ENCODE assay signal across 9 cellular contexts in genomic region chr17:3916013-3916696, GRCh38. TPM values are rescaled to one million over a fixed set of nuclear protein-coding genes. Genes with fewer than 3 reads are reported as not detected.
DNase-seq lines count a peak whose midpoint lies in the region; ATAC-seq, FAIRE-seq and TF ChIP-seq lines count a peak whose summit lies in the region.
"Had no signal": no experiment of that assay in that cellular context is flagged by ENCODE, and none has a peak within 500 bp of the region (broad histone marks: within the 10 kb centered on the region; RNA-seq: fewer than 3 reads in every experiment).

Gene P2RX1, minus strand, starts transcription at chr17:3916465. Its CDS starts 240 bp downstream, at chr17:3916225.

- no peak within 1 kb of the TSS for H3K9ac ChIP-seq in endothelial cell of umbilical vein (replicated peaks; ENCODE audit: extremely low read depth, insufficient read depth, low read length)

- WGBS in small intestine, 3 donors: 59 to 64% (median 60%) methylated on average over 27 of the region's 27 CpGs

- no peaks in the 10 kb centered on the region for H3K79me2 ChIP-seq in endothelial cell of umbilical vein (ENCODE audit: control insufficient read depth, insufficient read depth, low read length)

- dilution Hi-C loops in endothelial cell of umbilical vein (cut with MboI; ENCODE audit: extremely low pct_ligation_motif_present, low sequenced_read_pairs): no loop called here

- H3K4me2 ChIP-seq in endothelial cell of umbilical vein (ENCODE audit: insufficient read depth, low read length): no peak within 1 kb of the TSS

- BruUV-seq in endothelial cell of umbilical vein (replicated peaks; lab: Mats Ljungman, UMichigan): no TSS peak

- POLR2A ChIA-PET in endothelial cell of umbilical vein (lab: Charles Lee): no interaction called here

- H3K36me3 ChIP-seq in endothelial cell of umbilical vein (ENCODE audit: control insufficient read depth in 2 of 2, extremely low read depth in 1 of 2, insufficient read depth in 2 of 2, low read length in 2 of 2) (no peaks in the 10 kb centered on the region), small intestine (ENCODE audit: control insufficient read depth in 2 of 2, insufficient read depth in 2 of 2, low read length in 2 of 2) (no peaks in the 10 kb centered on the region)

- TF ChIP-seq POLR2A in GM18505 (IDR thresholded peaks at IDR 0.05; ENCODE audit: borderline replicate concordance, extremely low read depth, insufficient read depth, insufficient read length): peak; percentile 19
- TF ChIP-seq POLR2A in endothelial cell of umbilical vein (IDR thresholded peaks at IDR 0.05; ENCODE audit: low read depth, low read length): no peak

- H3K27me3 ChIP-seq in endothelial cell of umbilical vein (ENCODE audit: control insufficient read depth in 2 of 2, insufficient read depth in 2 of 2, low read length in 2 of 2): no peaks in the 10 kb centered on the region
- no peaks in the 10 kb centered on the region for H3K27me3 ChIP-seq in small intestine (ENCODE audit: control insufficient read depth in 2 of 2, insufficient read depth in 2 of 2, low read length in 2 of 2)

- H3K9me3 ChIP-seq in endothelial cell of umbilical vein (replicated peaks; ENCODE audit: control insufficient read depth, insufficient read depth, low read length): no peaks in the 10 kb centered on the region
- H3K9me3 ChIP-seq in small intestine (ENCODE audit: control insufficient read depth, low read depth): no peaks in the 10 kb centered on the region

- no peaks in the 10 kb centered on the region for H3K9me1 ChIP-seq in endothelial cell of umbilical vein (replicated peaks; ENCODE audit: control insufficient read depth, extremely low read depth, insufficient read depth, low read length)

- CTCF ChIA-PET in endothelial cell of umbilical vein (lab: Charles Lee): interaction anchor here (0.7 to 2.7 kb wide), 11 partner anchors 15 to 178 kb away, joined by 3 to 26 read pairs (median 4); no protein-coding TSS in a partner anchor

- peaks cover 15% of the 10 kb centered on the region for H3K4me1 ChIP-seq in endothelial cell of umbilical vein (ENCODE audit: control insufficient read depth, extremely low read depth, insufficient read depth, low read length)
- H3K4me1 ChIP-seq in small intestine (ENCODE audit: control insufficient read depth in 2 of 2, insufficient read depth in 1 of 2, low read depth in 1 of 2, low read length in 1 of 2): peaks cover 3 to 8% of the 10 kb centered on the region in 2 donors

- no peak within 1 kb of the TSS for H3K4me3 ChIP-seq in endothelial cell of umbilical vein (replicated peaks in 1 of 3; ENCODE audit: insufficient read depth in 1 of 3, low read depth in 1 of 3, low read length in 3 of 3)
- H3K4me3 ChIP-seq in small intestine (ENCODE audit: low read depth in 1 of 2, low read length in 2 of 2): peak within 1 kb of the TSS in 1 of 2 donors; percentile 6

- DNase-seq in SKM-1 (lab: John Stamatoyannopoulos, UW; ENCODE audit: unreplicated experiment) (peak; percentile 34), endothelial cell of umbilical vein (ENCODE audit: low read depth, low spot score) (no peak), small intestine (peak; percentile 30), epidermal melanocyte (ENCODE audit: insufficient read length, low spot score) (no peak), omental fat pad (ENCODE audit: low spot score) (no peak), SK-N-DZ (ENCODE audit: low spot score) (no peak), COR-L47 (lab: John Stamatoyannopoulos, UW) (no peak)
- DNase-seq: islet precursor cell had no signal

- peak within 1 kb of the TSS; percentile 25 for H2AFZ ChIP-seq in endothelial cell of umbilical vein (ENCODE audit: low read depth, low read length)

- FAIRE-seq in endothelial cell of umbilical vein (lab: Jason Lieb, UNC) (no peak), small intestine (lab: Jason Lieb, UNC) (no peak)

- ATAC-seq in GM18505 (IDR thresholded peaks at IDR 0.05; ENCODE audit: unreplicated experiment) (no peak), omental fat pad (ENCODE audit: low FRiP score) (no peak)

- TF ChIP-seq CTCF in endothelial cell of umbilical vein (IDR thresholded peaks at IDR 0.05; ENCODE audit: extremely low read depth in 1 of 2, insufficient read depth in 1 of 2, low read depth in 1 of 2, low read length in 2 of 2): no peak
- no peak for TF ChIP-seq CTCF in omental fat pad (IDR thresholded peaks at IDR 0.05)

- H3K27ac ChIP-seq in endothelial cell of umbilical vein (ENCODE audit: insufficient read depth, low read depth, low read length) (no peak within 1 kb of the TSS), small intestine (ENCODE audit: low read depth in 1 of 2, low read length in 1 of 2) (peak within 1 kb of the TSS; percentile 21 to 84)

- H4K20me1 ChIP-seq in endothelial cell of umbilical vein (replicated peaks; ENCODE audit: control insufficient read depth, extremely low read depth, insufficient read depth, low read length): no peaks in the 10 kb centered on the region

- intact Hi-C loops in endothelial cell of umbilical vein (cut with micrococcal nuclease): no loop called here

TF ChIP-seq in endothelial cell of umbilical vein, 7 proteins besides CTCF, POLR2A, EP300 and RAD21:
- TF ChIP-seq JUN (IDR thresholded peaks at IDR 0.05; ENCODE audit: borderline replicate concordance, insufficient read depth, insufficient read length, low read depth) (no peak), GATA2 (IDR thresholded peaks at IDR 0.05; ENCODE audit: insufficient read depth, insufficient read length, low read depth, low read length) (no peak), MAX (IDR thresholded peaks at IDR 0.05; ENCODE audit: insufficient read depth, insufficient read length) (no peak), EZH2 (IDR thresholded peaks at IDR 0.05; ENCODE audit: borderline replicate concordance, low read depth, low read length, severe bottlenecking) (no peak), MYC (IDR thresholded peaks at IDR 0.05; ENCODE audit: low read depth, low read length) (no peak), FOS (IDR thresholded peaks at IDR 0.05; ENCODE audit: borderline replicate concordance, insufficient read depth, low read length) (no peak), POLR2AphosphoS5 (IDR thresholded peaks at IDR 0.05; ENCODE audit: insufficient read depth, low read depth, low read length) (no peak)

RNA-seq across cellular contexts. Expression of gene P2RX1, which starts in this region (rescaled TPM):
- not detected in 2 replicates for total RNA-seq in endothelial cell of umbilical vein
- polyA plus RNA-seq in endothelial cell of umbilical vein: 0.05 TPM in 1 of 2 replicates, not detected in the other
- 0.03 TPM in 1 of 2 replicates, not detected in the other for polyA plus RNA-seq in endothelial cell of umbilical vein (2011; cell fraction: cytosol; rRNA removed)
- polyA plus RNA-seq in endothelial cell of umbilical vein (2011; cell fraction: nucleus; rRNA removed): 0.05 and 0.08 TPM in 2 replicates
- polyA plus RNA-seq in endothelial cell of umbilical vein (2012): 0.10 TPM in 1 of 2 replicates, not detected in the other
- 0.17 TPM in 1 of 2 replicates, not detected in the other for polyA minus RNA-seq in endothelial cell of umbilical vein
- polyA minus RNA-seq in endothelial cell of umbilical vein (2011; cell fraction: cytosol; rRNA and poly(A)+ RNA removed): not detected
- polyA minus RNA-seq in endothelial cell of umbilical vein (2011; cell fraction: nucleus; rRNA and poly(A)+ RNA removed): not detected in 2 replicates
- 1 to 10 TPM in 2 of 3 donors, not detected in 1; 2.2 to 3.2 TPM for polyA plus RNA-seq in small intestine
- 1 to 10 TPM; 1.1 to 4.7 (median 2.7) TPM for total RNA-seq in omental fat pad
- polyA plus RNA-seq in SK-N-DZ (2014; cell fraction: cytosol; rRNA removed): not detected in 2 replicates
- polyA plus RNA-seq in SK-N-DZ (2014; cell fraction: nucleus; rRNA removed): 0.05 and 0.23 TPM in 2 replicates

Comparison
In these comparisons a context has a peak if more than half of its experiments do, and no peak if none do; other contexts are left out.
1. DNase-seq: peak in SKM-1 (single experiment) and small intestine (single experiment); none in endothelial cell of umbilical vein (single experiment), epidermal melanocyte (single experiment), omental fat pad (single experiment), SK-N-DZ (single experiment) and COR-L47 (single experiment).